In the genomic region with DNA sequence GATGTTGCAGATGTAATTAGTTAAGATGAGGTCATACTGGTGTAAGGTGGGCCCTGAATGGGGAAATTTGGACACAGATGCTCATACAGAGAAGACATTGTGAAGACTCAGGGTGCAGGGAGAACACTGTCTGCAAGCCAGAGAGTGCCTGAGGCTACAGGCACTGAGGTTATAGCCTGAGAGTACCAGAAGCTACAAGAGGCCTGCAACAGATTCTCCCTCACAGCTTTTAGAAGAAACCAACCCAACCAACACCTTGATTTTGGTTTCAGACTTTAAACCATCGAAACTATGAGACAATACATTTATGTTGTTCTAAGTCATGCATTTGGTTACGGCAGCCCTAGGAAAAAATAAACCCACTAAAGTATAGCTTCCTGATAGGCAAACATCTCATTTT, we compare ENCODE assay signal across 14 cellular contexts.
A peak's percentile ranks its signal among the peaks of the same experiment; 100 is the strongest.
DNase-seq lines count a peak whose midpoint lies in the region; ATAC-seq and TF ChIP-seq lines count a peak whose summit lies in the region.
"Had no signal": no experiment of that assay in that cellular context is flagged by ENCODE, and none has a peak within 500 bp of the region (broad histone marks: within the 10 kb centered on the region; RNA-seq: fewer than 3 reads in every experiment).

No MANE protein-coding gene starts in this region.

- H3K27me3 ChIP-seq in spleen (replicated peaks in 1 of 7) = no peaks in the 10 kb centered on the region
- H3K27me3 ChIP-seq: adrenal gland, hepatocyte had no signal

- peak; percentile 18 for DNase-seq in amniotic epithelial cell (ENCODE audit: low read depth)
- DNase-seq in NCI-H524 (lab: John Stamatoyannopoulos, UW) = no peak
- no peak for DNase-seq in spleen
- no peak for DNase-seq in globus pallidus (ENCODE audit: low spot score)
- no peak for DNase-seq in GDM1 (lab: John Stamatoyannopoulos, UW)
- DNase-seq: adrenal gland, C1 segment of cervical spinal cord, lower lobe of right lung, substantia nigra had no signal

- H3K4me3 ChIP-seq in spleen = no peak overlapping the region
- H3K4me3 ChIP-seq: adrenal gland, hepatocyte, lower lobe of right lung had no signal

- TF ChIP-seq POLR2A in spleen (IDR thresholded peaks at IDR 0.05) = no peak

- ATAC-seq in GM18520 (IDR thresholded peaks at IDR 0.05; ENCODE audit: unreplicated experiment) (peak; percentile 89), GM21390 (IDR thresholded peaks at IDR 0.05; ENCODE audit: unreplicated experiment) (peak; percentile 92), HG03045 (IDR thresholded peaks at IDR 0.05; ENCODE audit: unreplicated experiment) (peak; percentile 91)
- ATAC-seq: lower lobe of right lung, WTC11 had no signal

- peaks cover 0 to 11% (median 2%) of the 10 kb centered on the region in 8 donors for H3K9me3 ChIP-seq in spleen
- H3K9me3 ChIP-seq: adrenal gland, lower lobe of right lung had no signal

- no peaks in the 10 kb centered on the region for H3K4me1 ChIP-seq in spleen
- H3K4me1 ChIP-seq: adrenal gland, lower lobe of right lung had no signal

- WGBS in spleen, 5 donors = 86 to 98% (median 89%) methylated on average over 2 of the region's 2 CpGs

- no peaks in the 10 kb centered on the region for H3K36me3 ChIP-seq in spleen
- H3K36me3 ChIP-seq: adrenal gland, lower lobe of right lung had no signal

- TF ChIP-seq CTCF in spleen (IDR thresholded peaks at IDR 0.05 in 8 of 11, conservative IDR thresholded peaks at IDR 0.05 in 3 of 11) = no peak

- intact Hi-C loops in spleen (cut with DNase I; ENCODE audit: low total_unique reads) = no loop called here

- H3K27ac ChIP-seq in spleen = no peak overlapping the region
- H3K27ac ChIP-seq: adrenal gland, hepatocyte, lower lobe of right lung had no signal
